In the genomic region with DNA sequence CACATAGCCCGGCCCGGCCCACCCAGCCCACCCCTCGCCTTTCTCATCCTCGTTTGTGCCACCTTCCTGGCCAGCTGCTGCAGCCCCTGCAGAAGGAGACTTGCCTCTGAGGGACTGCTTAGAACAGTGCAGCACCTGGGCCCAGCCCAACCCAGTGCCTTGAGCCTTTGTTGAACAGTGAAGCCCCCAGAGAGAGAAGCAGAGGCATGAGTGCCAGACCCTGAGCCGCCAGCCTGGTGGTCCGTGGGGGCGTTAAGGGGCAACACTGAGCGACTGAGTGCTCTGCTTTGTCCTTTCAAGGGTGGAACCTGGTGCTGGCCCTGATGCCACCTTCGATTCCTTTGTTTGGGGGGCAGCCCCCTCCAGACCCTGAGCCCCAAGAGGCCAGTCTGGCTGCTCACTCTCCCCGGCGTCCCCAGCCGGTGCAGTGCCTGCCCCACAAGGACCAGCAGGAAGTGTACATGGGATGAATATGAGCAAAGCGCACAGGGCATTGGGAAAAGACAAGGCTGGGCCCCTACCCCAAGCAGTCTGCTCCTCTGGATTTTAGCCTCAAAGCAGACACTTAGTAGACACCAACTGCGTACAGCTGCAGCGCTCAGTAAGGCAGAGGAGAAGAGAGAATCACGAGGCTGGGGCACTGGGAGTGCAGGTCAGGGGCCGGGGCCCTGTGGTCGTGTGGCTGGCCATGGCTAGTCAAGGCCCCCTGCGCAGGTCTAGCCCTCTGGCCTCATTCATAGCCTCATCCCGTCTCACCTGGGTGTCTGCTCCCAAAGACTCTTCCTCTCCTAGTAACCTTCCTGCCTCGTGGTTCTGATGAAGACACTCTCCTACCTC, we compare ENCODE assay signal across 1 cellular context.
TF ChIP-seq lines count a peak whose summit lies in the region.

No MANE protein-coding gene starts in this region.

TF ChIP-seq in HepG2, 621 proteins besides CTCF, POLR2A, EP300 and RAD21:
- TF ChIP-seq DPF2 (CRISPR knock-in tag; IDR thresholded peaks at IDR 0.05; ENCODE audit: borderline replicate concordance, low read depth), result no peak
- TF ChIP-seq ZFP36L1 (CRISPR knock-in tag; IDR thresholded peaks at IDR 0.05), result no peak
- TF ChIP-seq RXRA (CRISPR knock-in tag; IDR thresholded peaks at IDR 0.05), result no peak
- TF ChIP-seq, protein P1, sequence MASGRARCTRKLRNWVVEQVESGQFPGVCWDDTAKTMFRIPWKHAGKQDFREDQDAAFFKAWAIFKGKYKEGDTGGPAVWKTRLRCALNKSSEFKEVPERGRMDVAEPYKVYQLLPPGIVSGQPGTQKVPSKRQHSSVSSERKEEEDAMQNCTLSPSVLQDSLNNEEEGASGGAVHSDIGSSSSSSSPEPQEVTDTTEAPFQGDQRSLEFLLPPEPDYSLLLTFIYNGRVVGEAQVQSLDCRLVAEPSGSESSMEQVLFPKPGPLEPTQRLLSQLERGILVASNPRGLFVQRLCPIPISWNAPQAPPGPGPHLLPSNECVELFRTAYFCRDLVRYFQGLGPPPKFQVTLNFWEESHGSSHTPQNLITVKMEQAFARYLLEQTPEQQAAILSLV (CRISPR knock-in tag; IDR thresholded peaks at IDR 0.05; ENCODE audit: borderline replicate concordance), result no peak
- TF ChIP-seq ZNF616 (CRISPR knock-in tag; IDR thresholded peaks at IDR 0.05; ENCODE audit: low read depth), result no peak
- no peak for TF ChIP-seq CSRNP2 (CRISPR knock-in tag; conservative IDR thresholded peaks at IDR 0.05; ENCODE audit: low read depth)
- no peak for TF ChIP-seq MATR3 (CRISPR knock-in tag; IDR thresholded peaks at IDR 0.05)
- TF ChIP-seq ZIK1 (CRISPR knock-in tag; IDR thresholded peaks at IDR 0.05; ENCODE audit: borderline replicate concordance, low read depth), result no peak
- TF ChIP-seq BRCA1 (CRISPR knock-in tag; IDR thresholded peaks at IDR 0.05), result no peak
- TF ChIP-seq MXI1 (IDR thresholded peaks at IDR 0.05; ENCODE audit: borderline replicate concordance, low read depth, low read length), result no peak
- no peak for TF ChIP-seq KLF6 (CRISPR knock-in tag; IDR thresholded peaks at IDR 0.05)
- TF ChIP-seq, protein P2, sequence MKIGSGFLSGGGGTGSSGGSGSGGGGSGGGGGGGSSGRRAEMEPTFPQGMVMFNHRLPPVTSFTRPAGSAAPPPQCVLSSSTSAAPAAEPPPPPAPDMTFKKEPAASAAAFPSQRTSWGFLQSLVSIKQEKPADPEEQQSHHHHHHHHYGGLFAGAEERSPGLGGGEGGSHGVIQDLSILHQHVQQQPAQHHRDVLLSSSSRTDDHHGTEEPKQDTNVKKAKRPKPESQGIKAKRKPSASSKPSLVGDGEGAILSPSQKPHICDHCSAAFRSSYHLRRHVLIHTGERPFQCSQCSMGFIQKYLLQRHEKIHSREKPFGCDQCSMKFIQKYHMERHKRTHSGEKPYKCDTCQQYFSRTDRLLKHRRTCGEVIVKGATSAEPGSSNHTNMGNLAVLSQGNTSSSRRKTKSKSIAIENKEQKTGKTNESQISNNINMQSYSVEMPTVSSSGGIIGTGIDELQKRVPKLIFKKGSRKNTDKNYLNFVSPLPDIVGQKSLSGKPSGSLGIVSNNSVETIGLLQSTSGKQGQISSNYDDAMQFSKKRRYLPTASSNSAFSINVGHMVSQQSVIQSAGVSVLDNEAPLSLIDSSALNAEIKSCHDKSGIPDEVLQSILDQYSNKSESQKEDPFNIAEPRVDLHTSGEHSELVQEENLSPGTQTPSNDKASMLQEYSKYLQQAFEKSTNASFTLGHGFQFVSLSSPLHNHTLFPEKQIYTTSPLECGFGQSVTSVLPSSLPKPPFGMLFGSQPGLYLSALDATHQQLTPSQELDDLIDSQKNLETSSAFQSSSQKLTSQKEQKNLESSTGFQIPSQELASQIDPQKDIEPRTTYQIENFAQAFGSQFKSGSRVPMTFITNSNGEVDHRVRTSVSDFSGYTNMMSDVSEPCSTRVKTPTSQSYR (CRISPR knock-in tag; IDR thresholded peaks at IDR 0.05; ENCODE audit: borderline replicate concordance), result no peak
- no peak for TF ChIP-seq ZNF562 (CRISPR knock-in tag; IDR thresholded peaks at IDR 0.05; ENCODE audit: borderline replicate concordance)
- TF ChIP-seq ZNF605 (CRISPR knock-in tag; IDR thresholded peaks at IDR 0.05), result no peak
- no peak for TF ChIP-seq BORCS8-MEF2B (CRISPR knock-in tag; IDR thresholded peaks at IDR 0.05)
- no peak for TF ChIP-seq CENPT (CRISPR knock-in tag; IDR thresholded peaks at IDR 0.05; ENCODE audit: low read depth)
- TF ChIP-seq KLF13 (CRISPR knock-in tag; IDR thresholded peaks at IDR 0.05), result no peak
- TF ChIP-seq SETDB1 (CRISPR knock-in tag; IDR thresholded peaks at IDR 0.05; ENCODE audit: borderline replicate concordance), result no peak
- TF ChIP-seq, protein P3, sequence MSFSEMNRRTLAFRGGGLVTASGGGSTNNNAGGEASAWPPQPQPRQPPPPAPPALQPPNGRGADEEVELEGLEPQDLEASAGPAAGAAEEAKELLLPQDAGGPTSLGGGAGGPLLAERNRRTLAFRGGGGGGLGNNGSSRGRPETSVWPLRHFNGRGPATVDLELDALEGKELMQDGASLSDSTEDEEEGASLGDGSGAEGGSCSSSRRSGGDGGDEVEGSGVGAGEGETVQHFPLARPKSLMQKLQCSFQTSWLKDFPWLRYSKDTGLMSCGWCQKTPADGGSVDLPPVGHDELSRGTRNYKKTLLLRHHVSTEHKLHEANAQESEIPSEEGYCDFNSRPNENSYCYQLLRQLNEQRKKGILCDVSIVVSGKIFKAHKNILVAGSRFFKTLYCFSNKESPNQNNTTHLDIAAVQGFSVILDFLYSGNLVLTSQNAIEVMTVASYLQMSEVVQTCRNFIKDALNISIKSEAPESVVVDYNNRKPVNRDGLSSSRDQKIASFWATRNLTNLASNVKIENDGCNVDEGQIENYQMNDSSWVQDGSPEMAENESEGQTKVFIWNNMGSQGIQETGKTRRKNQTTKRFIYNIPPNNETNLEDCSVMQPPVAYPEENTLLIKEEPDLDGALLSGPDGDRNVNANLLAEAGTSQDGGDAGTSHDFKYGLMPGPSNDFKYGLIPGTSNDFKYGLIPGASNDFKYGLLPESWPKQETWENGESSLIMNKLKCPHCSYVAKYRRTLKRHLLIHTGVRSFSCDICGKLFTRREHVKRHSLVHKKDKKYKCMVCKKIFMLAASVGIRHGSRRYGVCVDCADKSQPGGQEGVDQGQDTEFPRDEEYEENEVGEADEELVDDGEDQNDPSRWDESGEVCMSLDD (CRISPR knock-in tag; IDR thresholded peaks at IDR 0.05; ENCODE audit: borderline replicate concordance), result no peak
